In the genomic region with DNA sequence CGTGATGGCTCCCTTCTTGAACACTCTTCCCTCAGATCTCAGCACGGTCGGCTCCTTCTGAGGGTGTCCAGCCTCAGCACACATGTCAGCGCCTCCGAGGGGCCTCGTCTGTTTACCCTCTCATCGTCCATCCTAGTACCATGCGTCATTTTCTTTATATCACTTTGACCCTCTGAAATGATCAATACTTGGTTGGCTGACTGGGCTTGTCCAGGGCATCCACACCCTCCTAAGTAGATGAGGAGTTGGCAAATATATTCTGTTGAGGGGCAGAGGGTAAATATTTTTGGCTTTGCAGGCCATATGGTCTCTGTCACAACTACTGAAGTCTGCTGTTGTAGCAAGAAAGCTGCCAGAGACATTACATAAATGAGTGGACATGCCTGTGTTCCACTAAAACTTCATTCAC, we compare ENCODE assay signal across 32 cellular contexts.
DNase-seq lines count a peak whose midpoint lies in the region; ATAC-seq, FAIRE-seq and TF ChIP-seq lines count a peak whose summit lies in the region.
"Had no signal": no experiment of that assay in that cellular context is flagged by ENCODE, and none has a peak within 500 bp of the region (broad histone marks: within the 10 kb centered on the region; RNA-seq: fewer than 3 reads in every experiment).

No MANE protein-coding gene starts in this region.

- BruUV-seq in HepG2 (replicated peaks; lab: Mats Ljungman, UMichigan) (no TSS peak), Caco-2 (replicated peaks; lab: Mats Ljungman, UMichigan) (no TSS peak)

- peak; percentile 27 to 30 for TF ChIP-seq RAD21 in liver (IDR thresholded peaks at IDR 0.05)
- no peak for TF ChIP-seq RAD21 in HepG2 (CRISPR knock-in tag; IDR thresholded peaks at IDR 0.05)

- TF ChIP-seq EP300 in HepG2 (IDR thresholded peaks at IDR 0.05; ENCODE audit: low read depth in 2 of 2, low read length in 2 of 2) (no peak), HepG2 (CRISPR knock-in tag; IDR thresholded peaks at IDR 0.05; ENCODE audit: borderline replicate concordance) (no peak)

- ATAC-seq in HepG2 (no peak), HG03571 (IDR thresholded peaks at IDR 0.05; ENCODE audit: unreplicated experiment) (no peak)
- ATAC-seq: left colon had no signal

- no peak overlapping the region for H3K4me3 ChIP-seq in liver (ENCODE audit: low read depth in 1 of 3, low read length in 3 of 3)
- H3K4me3 ChIP-seq in HepG2 (replicated peaks in 1 of 3; ENCODE audit: insufficient read depth in 1 of 3, low read depth in 2 of 3, low read length in 3 of 3), result no peak overlapping the region
- no peak overlapping the region for H3K4me3 ChIP-seq in foreskin fibroblast (ENCODE audit: low read depth in 1 of 2, low read length in 2 of 2)
- no peak overlapping the region for H3K4me3 ChIP-seq in Caco-2 (ENCODE audit: low read depth, low read length)
- H3K4me3 ChIP-seq: adrenal gland, Peyer's patch, SJCRH30, stomach, tibial artery had no signal

- H3K36me3 ChIP-seq in liver (ENCODE audit: control insufficient read depth in 4 of 4, insufficient read depth in 3 of 4, low read depth in 1 of 4, low read length in 3 of 4), result no peaks in the 10 kb centered on the region
- H3K36me3 ChIP-seq in HepG2 (replicated peaks in 1 of 2; ENCODE audit: control insufficient read depth in 1 of 2, insufficient read depth in 2 of 2, low read length in 2 of 2), result no peaks in the 10 kb centered on the region
- H3K36me3 ChIP-seq in Caco-2 (ENCODE audit: control insufficient read depth, insufficient read depth, low read length), result no peaks in the 10 kb centered on the region
- H3K36me3 ChIP-seq: adrenal gland, Peyer's patch, SJCRH30, tibial artery had no signal

- TF ChIP-seq POLR2A in HepG2 (IDR thresholded peaks at IDR 0.05; ENCODE audit: insufficient read depth in 1 of 2, low read depth in 2 of 2, low read length in 2 of 2), result no peak

- H3K27ac Mint-ChIP-seq in immature natural killer cell (no peak overlapping the region), Caco-2 (ENCODE audit: unreplicated experiment) (no peak overlapping the region)
- H3K27ac Mint-ChIP-seq: activated T-cell treated with anti-CD3 and anti-CD28 coated beads, Interleukin-2, amount 50 U/mL, for 24 hours; CD8-positive, alpha-beta memory T cell; dendritic cell treated with granulocyte-macrophage colony-stimulating factor and Interleukin-4, amounts not matched to agents 40 ng/mL and 50 ng/mL, for 4 days had no signal

- CTCF ChIA-PET in HepG2 (lab: Yijun Ruan, JAX; ENCODE audit: low intra/inter-chr PET ratio, low total read pairs) (no interaction called here), Caco-2 (lab: Charles Lee) (no interaction called here)

- H3K4me1 Mint-ChIP-seq in immature natural killer cell (peaks cover 0 to 2% of the 10 kb centered on the region in 2 donors), Caco-2 (ENCODE audit: low read depth, unreplicated experiment) (no peaks in the 10 kb centered on the region)

- H3K4me1 ChIP-seq in liver (ENCODE audit: control insufficient read depth in 4 of 4, insufficient read depth in 4 of 4, low read length in 3 of 4) (peaks cover 2 to 8% (median 6%) of the 10 kb centered on the region in 4 donors), HepG2 (ENCODE audit: insufficient read depth, low read length) (no peaks in the 10 kb centered on the region; the same call in 1 of the 2 replicates), Caco-2 (no peaks in the 10 kb centered on the region)
- H3K4me1 ChIP-seq: adrenal gland, Peyer's patch, tibial artery had no signal

- no peak for FAIRE-seq in HepG2 (lab: Jason Lieb, UNC)
- FAIRE-seq: bronchial epithelial cell, endometrium, GM18507, HTR-8/SVneo had no signal

- no peaks in the 10 kb centered on the region for H3K27me3 ChIP-seq in liver (ENCODE audit: control insufficient read depth in 4 of 4, insufficient read depth in 4 of 4, low read length in 3 of 4)
- H3K27me3 ChIP-seq in HepG2 (ENCODE audit: control insufficient read depth in 1 of 2, insufficient read depth in 2 of 2, low read length in 2 of 2), result no peaks in the 10 kb centered on the region
- no peaks in the 10 kb centered on the region for H3K27me3 ChIP-seq in Caco-2 (replicated peaks; ENCODE audit: control insufficient read depth, insufficient read depth, low read length)
- H3K27me3 ChIP-seq: adrenal gland, Peyer's patch, SJCRH30, stomach, tibial artery had no signal

- no peaks in the 10 kb centered on the region for H4K20me1 ChIP-seq in HepG2 (ENCODE audit: insufficient read depth, low read length)

- TF ChIP-seq CTCF in liver (IDR thresholded peaks at IDR 0.05; ENCODE audit: low read depth, low read length, missing input control), result no peak
- no peak for TF ChIP-seq CTCF in HepG2 (CRISPR knock-in tag; IDR thresholded peaks at IDR 0.05)
- TF ChIP-seq CTCF in foreskin fibroblast (IDR thresholded peaks at IDR 0.05; ENCODE audit: low read depth, low read length), result no peak
- TF ChIP-seq CTCF in Caco-2 (IDR thresholded peaks at IDR 0.05; ENCODE audit: insufficient read depth in 1 of 2, low read depth in 1 of 2, low read length in 1 of 2, severe bottlenecking in 1 of 2, unreplicated experiment in 1 of 2), result no peak

- H3K79me2 ChIP-seq in HepG2 (ENCODE audit: insufficient read depth, low read length), result no peaks in the 10 kb centered on the region

- H3K27me3 Mint-ChIP-seq in immature natural killer cell (ENCODE audit: low read depth in 3 of 3) (peaks cover 0 to 2% (median 0%) of the 10 kb centered on the region in 3 donors), Caco-2 (ENCODE audit: insufficient read depth, unreplicated experiment) (no peaks in the 10 kb centered on the region)
- H3K27me3 Mint-ChIP-seq: activated T-cell treated with anti-CD3 and anti-CD28 coated beads, Interleukin-2, amount 50 U/mL, for 24 hours; dendritic cell treated with granulocyte-macrophage colony-stimulating factor and Interleukin-4, amounts not matched to agents 40 ng/mL and 50 ng/mL, for 4 days had no signal

- no peak overlapping the region for H3K9ac ChIP-seq in liver (ENCODE audit: low read depth in 1 of 2, low read length in 2 of 2)
- H3K9ac ChIP-seq in HepG2 (ENCODE audit: insufficient read depth, low read depth, low read length), result no peak overlapping the region

- H3K4me3 Mint-ChIP-seq in immature natural killer cell (no peak overlapping the region), Caco-2 (ENCODE audit: unreplicated experiment) (no peak overlapping the region)
- H3K4me3 Mint-ChIP-seq: activated T-cell treated with anti-CD3 and anti-CD28 coated beads, Interleukin-2, amount 50 U/mL, for 24 hours; CD8-positive, alpha-beta memory T cell; dendritic cell treated with granulocyte-macrophage colony-stimulating factor and Interleukin-4, amounts not matched to agents 40 ng/mL and 50 ng/mL, for 4 days had no signal

- H3K9me3 Mint-ChIP-seq in immature natural killer cell, result peaks cover 0 to 2% (median 0%) of the 10 kb centered on the region in 6 donors
- H3K9me3 Mint-ChIP-seq in Caco-2 (ENCODE audit: unreplicated experiment), result no peaks in the 10 kb centered on the region
- H3K9me3 Mint-ChIP-seq: activated T-cell treated with anti-CD3 and anti-CD28 coated beads, Interleukin-2, amount 50 U/mL, for 24 hours; CD8-positive, alpha-beta memory T cell; dendritic cell treated with granulocyte-macrophage colony-stimulating factor and Interleukin-4, amounts not matched to agents 40 ng/mL and 50 ng/mL, for 4 days had no signal

- H3K4me2 ChIP-seq in HepG2 (ENCODE audit: low read depth, low read length), result no peak overlapping the region

- intact Hi-C loops in HepG2 (cut with micrococcal nuclease; ENCODE audit: unreplicated experiment), result no loop called here
- intact Hi-C loops in Caco-2 (cut with micrococcal nuclease; ENCODE audit: unreplicated experiment), result no loop called here

- WGBS in liver, result 39% methylated on average over 8 of the region's 8 CpGs
- 92% methylated on average over 8 of the region's 8 CpGs for WGBS in HepG2 (ENCODE audit: low lambda C conversion rate)

- H3K27ac ChIP-seq in liver (ENCODE audit: low read depth in 1 of 2, low read length in 2 of 2), result peak overlapping the region in 1 of 2 donors; percentile 55
- no peak overlapping the region for H3K27ac ChIP-seq in HepG2 (ENCODE audit: extremely low read length, insufficient read depth, low read length)
- H3K27ac ChIP-seq: Peyer's patch, SJCRH30, tibial artery had no signal

- no peak overlapping the region for H2AFZ ChIP-seq in HepG2 (ENCODE audit: low read length)

- H3K9me3 ChIP-seq in liver (ENCODE audit: control insufficient read depth in 4 of 4, low read length in 3 of 4), result no peaks in the 10 kb centered on the region
- no peaks in the 10 kb centered on the region for H3K9me3 ChIP-seq in HepG2 (ENCODE audit: low read length)
- no peaks in the 10 kb centered on the region for H3K9me3 ChIP-seq in Caco-2
- H3K9me3 ChIP-seq: adrenal gland, Peyer's patch, SJCRH30, stomach, tibial artery had no signal

- H3K36me3 Mint-ChIP-seq in immature natural killer cell (peaks cover 0 to 10% (median 0%) of the 10 kb centered on the region in 3 donors), Caco-2 (ENCODE audit: insufficient read depth, unreplicated experiment) (no peaks in the 10 kb centered on the region)

- DNase-seq in HepG2 (ENCODE audit: low spot score) (no peak), foreskin fibroblast (peak; percentile 46 to 80), mucosa of gallbladder (ENCODE audit: low spot score) (peak; percentile 41), NCI-H748 (lab: John Stamatoyannopoulos, UW; ENCODE audit: unreplicated experiment) (no peak), immature natural killer cell (no peak), Caco-2 (no peak)
- DNase-seq: activated naive CD4-positive, alpha-beta T cell; activated T-cell treated with anti-CD3 and anti-CD28 coated beads, Interleukin-2, amount 50 U/mL, for 24 hours; adrenal gland; AML-193; CD8-positive, alpha-beta memory T cell; DMS53; GF-D8; GOT3; left colon; midbrain; MV-4-11; NCI-H1694; NCI-H2171 treated with DMSO at 0.1 percent for 48 hours; NCI-H524 treated with DMSO at 0.1 percent for 48 hours; Peyer's patch; SJCRH30; stimulated activated CD8-positive, alpha-beta memory T cell treated with anti-CD3 and anti-CD28 coated beads, Interleukin-4, amount 100 ng/mL, for 48 hours; stomach; tibial artery had no signal

- POLR2A ChIA-PET in HepG2 (lab: Yijun Ruan, JAX) (no interaction called here), Caco-2 (lab: Charles Lee) (no interaction called here)

- in situ Hi-C loops in HepG2 (cut with HindIII; ENCODE audit: extremely low pct_ligation_motif_present, low pct_unique_long_range_greater_than_20kb), result no loop called here

TF ChIP-seq in liver, 16 proteins besides CTCF, POLR2A, EP300 and RAD21 (continues in another document):
- TF ChIP-seq NR2F2 (IDR thresholded peaks at IDR 0.05), result peak; percentile 92

Comparison
In these comparisons a context has a peak if more than half of its experiments do, and no peak if none do; other contexts are left out.
1. DNase-seq: peak in foreskin fibroblast (2 of 2) and mucosa of gallbladder (single experiment); none in HepG2 (single experiment), NCI-H748 (single experiment), immature natural killer cell (0 of 3) and Caco-2 (0 of 2).